In the genomic region with DNA sequence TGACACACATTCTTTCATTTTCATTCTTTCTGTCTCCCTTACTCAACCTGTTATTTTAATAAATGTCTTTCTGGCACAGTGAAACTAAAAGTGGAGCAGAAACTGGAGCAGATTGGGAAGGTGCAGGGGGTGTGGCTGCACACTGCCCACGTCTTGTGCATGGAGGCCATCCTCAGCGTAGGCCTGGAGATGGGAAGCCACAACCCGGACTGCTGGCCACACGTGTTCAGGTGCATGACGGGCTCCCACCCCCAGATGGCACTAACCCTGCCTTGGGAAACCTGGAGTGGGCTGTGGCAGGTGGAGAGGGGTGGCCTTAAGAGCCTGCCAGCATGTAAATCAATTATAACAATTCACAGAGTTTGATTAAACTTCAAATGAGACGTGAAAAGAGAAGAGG, we compare ENCODE assay signal across 1 cellular context.
TF ChIP-seq lines count a peak whose summit lies in the region.

No MANE protein-coding gene starts in this region.

TF ChIP-seq in IMR-90, 13 proteins besides CTCF, POLR2A, EP300 and RAD21 (continued from another document):
- TF ChIP-seq, protein P1, sequence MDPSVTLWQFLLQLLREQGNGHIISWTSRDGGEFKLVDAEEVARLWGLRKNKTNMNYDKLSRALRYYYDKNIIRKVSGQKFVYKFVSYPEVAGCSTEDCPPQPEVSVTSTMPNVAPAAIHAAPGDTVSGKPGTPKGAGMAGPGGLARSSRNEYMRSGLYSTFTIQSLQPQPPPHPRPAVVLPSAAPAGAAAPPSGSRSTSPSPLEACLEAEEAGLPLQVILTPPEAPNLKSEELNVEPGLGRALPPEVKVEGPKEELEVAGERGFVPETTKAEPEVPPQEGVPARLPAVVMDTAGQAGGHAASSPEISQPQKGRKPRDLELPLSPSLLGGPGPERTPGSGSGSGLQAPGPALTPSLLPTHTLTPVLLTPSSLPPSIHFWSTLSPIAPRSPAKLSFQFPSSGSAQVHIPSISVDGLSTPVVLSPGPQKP (IDR thresholded peaks at IDR 0.05; ENCODE audit: borderline replicate concordance, low read depth, low read length), result no peak
- TF ChIP-seq MAZ (IDR thresholded peaks at IDR 0.05; ENCODE audit: borderline replicate concordance, low read depth, low read length) (no peak), SMC3 (IDR thresholded peaks at IDR 0.05; ENCODE audit: low read depth, low read length) (no peak), FOS (IDR thresholded peaks at IDR 0.05; ENCODE audit: low read depth, low read length) (no peak)
TF ChIP-seq in IMR-90: peak in this region for 0.
